Comparison of ENCODE assay signal across 9 cellular contexts in genomic region chr6:146544783-146545182, GRCh38. TPM values are rescaled to one million over a fixed set of nuclear protein-coding genes. Genes with fewer than 3 reads are reported as not detected.
DNase-seq lines count a peak whose midpoint lies in the region; ATAC-seq, FAIRE-seq and TF ChIP-seq lines count a peak whose summit lies in the region.
"Had no signal": no experiment of that assay in that cellular context is flagged by ENCODE, and none has a peak within 500 bp of the region (broad histone marks: within the 10 kb centered on the region; RNA-seq: fewer than 3 reads in every experiment).

No MANE protein-coding gene starts in this region.

- FAIRE-seq in frontal cortex (lab: Jason Lieb, UNC): no peak

- H3K36me3 Mint-ChIP-seq in glutamatergic neuron (ENCODE audit: unreplicated experiment) (no peaks in the 10 kb centered on the region), progenitor cell of endocrine pancreas (ENCODE audit: insufficient read depth) (peaks cover 3% of the 10 kb centered on the region)

- H3K4me3 Mint-ChIP-seq in glutamatergic neuron (ENCODE audit: unreplicated experiment) (peak overlapping the region; percentile 99), progenitor cell of endocrine pancreas (ENCODE audit: low read depth) (peak overlapping the region; percentile 97)

- no peak overlapping the region for H3K27ac Mint-ChIP-seq in glutamatergic neuron (ENCODE audit: unreplicated experiment)
- H3K27ac Mint-ChIP-seq in progenitor cell of endocrine pancreas: peak overlapping the region; percentile 92

- H3K9me3 Mint-ChIP-seq in glutamatergic neuron (ENCODE audit: unreplicated experiment): peaks cover 2% of the 10 kb centered on the region
- no peaks in the 10 kb centered on the region for H3K9me3 Mint-ChIP-seq in progenitor cell of endocrine pancreas (ENCODE audit: low read depth)

- ATAC-seq in HG02885 (IDR thresholded peaks at IDR 0.05; ENCODE audit: poor library complexity, unreplicated experiment): no peak

- H3K4me1 Mint-ChIP-seq in glutamatergic neuron (ENCODE audit: low read depth, unreplicated experiment): peaks cover 8% of the 10 kb centered on the region
- H3K4me1 Mint-ChIP-seq in progenitor cell of endocrine pancreas (ENCODE audit: low read depth): peaks cover 18% of the 10 kb centered on the region

- H3K4me3 ChIP-seq in WI38 (ENCODE audit: low read depth, low read length): peak overlapping the region; percentile 87

- peak; percentile 35 for DNase-seq in EL
- no peak for DNase-seq in glutamatergic neuron
- DNase-seq in progenitor cell of endocrine pancreas (ENCODE audit: low spot score, unreplicated experiment): no peak
- DNase-seq in stimulated activated CD4-positive, alpha-beta T cell treated with anti-CD3 and anti-CD28 coated beads, Interleukin-2, amount 100 ng/mL, for 48 hours: no peak
- no peak for DNase-seq in frontal cortex (ENCODE audit: low spot score in 2 of 2)
- DNase-seq in central memory CD4-positive, alpha-beta T cell: no peak

- H3K27me3 Mint-ChIP-seq in glutamatergic neuron (ENCODE audit: unreplicated experiment) (peaks cover 3% of the 10 kb centered on the region), progenitor cell of endocrine pancreas (no peaks in the 10 kb centered on the region)

- TF ChIP-seq CTCF in WI38 (IDR thresholded peaks at IDR 0.05; ENCODE audit: low read depth, low read length): no peak
- no peak for TF ChIP-seq CTCF in glutamatergic neuron (IDR thresholded peaks at IDR 0.05; ENCODE audit: partially characterized antibody, unreplicated experiment)
- no peak for TF ChIP-seq CTCF in progenitor cell of endocrine pancreas (IDR thresholded peaks at IDR 0.05; ENCODE audit: unreplicated experiment)

RNA-seq across cellular contexts. Expression of gene RAB32, which starts 1.1 kb away (rescaled TPM):
- 8.6 TPM for total RNA-seq in glutamatergic neuron (ENCODE audit: unreplicated experiment)
- 19.1 and 20.1 TPM in 2 replicates for total RNA-seq in progenitor cell of endocrine pancreas
- total RNA-seq in frontal cortex: 6.9 TPM

RNA-seq across cellular contexts. Expression of gene ADGB, which starts 54.0 kb away (rescaled TPM):
- not detected for total RNA-seq in glutamatergic neuron (ENCODE audit: unreplicated experiment)
- total RNA-seq in progenitor cell of endocrine pancreas: 0.04 TPM in 1 of 2 replicates, not detected in the other
- under 0.01 TPM for total RNA-seq in frontal cortex
- total RNA-seq: LHCN-M2 had no signal
